1 cellular context compared by ENCODE assay signal in the genomic region with DNA sequence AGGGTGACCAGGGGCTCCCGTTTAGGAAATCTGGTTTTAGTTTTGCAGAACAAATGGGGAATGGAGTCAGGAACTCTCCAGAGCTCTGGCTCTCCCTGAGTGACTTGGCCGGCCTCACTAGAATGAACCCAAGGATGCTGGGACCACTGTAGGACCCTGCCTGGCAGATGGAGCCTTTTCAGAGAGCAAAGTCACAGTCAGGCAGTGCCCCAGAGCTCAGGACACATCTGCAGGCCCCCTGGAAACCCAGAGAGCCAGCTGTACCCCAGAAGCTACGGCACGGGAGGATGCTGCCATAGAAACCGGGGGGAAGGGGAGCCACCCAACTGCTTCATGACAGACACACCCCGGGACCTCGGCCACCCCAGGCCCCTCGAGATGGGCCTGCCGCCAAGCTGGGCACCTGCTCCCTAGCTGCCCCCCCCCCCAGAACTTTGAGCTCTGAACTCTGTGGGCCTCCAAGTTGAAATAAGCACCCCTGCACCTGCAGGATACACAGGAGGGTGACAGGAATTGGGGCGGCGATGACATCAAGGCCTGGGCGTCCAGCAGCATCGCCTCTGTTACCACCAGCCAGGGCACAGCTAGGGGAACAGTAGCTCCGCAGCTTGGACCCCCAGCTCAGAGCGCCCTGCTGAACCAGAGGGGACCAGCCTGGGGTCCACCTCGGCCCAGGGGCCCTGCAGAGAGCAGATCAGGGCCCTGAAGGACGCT.
TF ChIP-seq lines count a peak whose summit lies in the region.

No MANE protein-coding gene starts in this region.

TF ChIP-seq in SK-N-SH treated with all-trans-retinoic acid at 6 μM for 48 hours, 23 proteins besides CTCF, POLR2A, EP300 and RAD21 (continued from another document):
- TF ChIP-seq, protein P1, sequence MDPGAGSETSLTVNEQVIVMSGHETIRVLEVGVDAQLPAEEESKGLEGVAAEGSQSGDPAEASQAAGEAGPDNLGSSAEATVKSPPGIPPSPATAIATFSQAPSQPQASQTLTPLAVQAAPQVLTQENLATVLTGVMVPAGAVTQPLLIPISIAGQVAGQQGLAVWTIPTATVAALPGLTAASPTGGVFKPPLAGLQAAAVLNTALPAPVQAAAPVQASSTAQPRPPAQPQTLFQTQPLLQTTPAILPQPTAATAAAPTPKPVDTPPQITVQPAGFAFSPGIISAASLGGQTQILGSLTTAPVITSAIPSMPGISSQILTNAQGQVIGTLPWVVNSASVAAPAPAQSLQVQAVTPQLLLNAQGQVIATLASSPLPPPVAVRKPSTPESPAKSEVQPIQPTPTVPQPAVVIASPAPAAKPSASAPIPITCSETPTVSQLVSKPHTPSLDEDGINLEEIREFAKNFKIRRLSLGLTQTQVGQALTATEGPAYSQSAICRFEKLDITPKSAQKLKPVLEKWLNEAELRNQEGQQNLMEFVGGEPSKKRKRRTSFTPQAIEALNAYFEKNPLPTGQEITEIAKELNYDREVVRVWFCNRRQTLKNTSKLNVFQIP (CRISPR knock-in tag; IDR thresholded peaks at IDR 0.05; ENCODE audit: borderline replicate concordance, low read depth): no peak
- TF ChIP-seq ISL1 (CRISPR knock-in tag; IDR thresholded peaks at IDR 0.05) (no peak), GLIS3 (CRISPR knock-in tag; IDR thresholded peaks at IDR 0.05) (no peak), PPARA (CRISPR knock-in tag; IDR thresholded peaks at IDR 0.05; ENCODE audit: borderline replicate concordance) (no peak)
TF ChIP-seq in SK-N-SH treated with all-trans-retinoic acid at 6 μM for 48 hours: peak in this region for 0.
